In genomic region chr7:1432411-1433082, GRCh38 we compare ENCODE assay signal across 9 cellular contexts. TPM values are rescaled to one million over a fixed set of nuclear protein-coding genes. Genes with fewer than 3 reads are reported as not detected.
DNase-seq lines count a peak whose midpoint lies in the region; ATAC-seq and TF ChIP-seq lines count a peak whose summit lies in the region.
"Had no signal": no experiment of that assay in that cellular context is flagged by ENCODE, and none has a peak within 500 bp of the region (broad histone marks: within the 10 kb centered on the region; RNA-seq: fewer than 3 reads in every experiment).

No MANE protein-coding gene starts in this region.

- H3K36me3 ChIP-seq in Peyer's patch (peaks cover 0 to 11% (median 0%) of the 10 kb centered on the region in 3 donors), thyroid gland (no peaks in the 10 kb centered on the region)

- H3K27me3 ChIP-seq in Peyer's patch: no peaks in the 10 kb centered on the region
- no peaks in the 10 kb centered on the region for H3K27me3 ChIP-seq in thyroid gland

- H3K4me3 ChIP-seq in Peyer's patch: no peak overlapping the region
- no peak overlapping the region for H3K4me3 ChIP-seq in fibroblast of pulmonary artery (replicated peaks; ENCODE audit: low read depth, low read length)
- no peak overlapping the region for H3K4me3 ChIP-seq in thyroid gland (replicated peaks in 1 of 3)
- H3K4me3 ChIP-seq: SK-N-MC had no signal

- intact Hi-C loops in thyroid gland (cut with DNase I): no loop called here

- no peak overlapping the region for H3K27ac ChIP-seq in Peyer's patch
- no peak overlapping the region for H3K27ac ChIP-seq in thyroid gland
- H3K27ac ChIP-seq: SK-N-MC had no signal

- DNase-seq in COR-L47 (lab: John Stamatoyannopoulos, UW) (peak; percentile 44), Peyer's patch (peak; percentile 69 to 88 (median 83)), fibroblast of pulmonary artery (ENCODE audit: low read depth) (peak; percentile 59), omental fat pad (ENCODE audit: low spot score) (peak; percentile 74), thyroid gland (peak; percentile 62 to 72)
- DNase-seq in activated T-helper 1 cell treated with anti-CD3 and anti-CD28 coated beads, Interleukin-2, amount 50 U/mL, for 16 hours (ENCODE audit: low read depth in 1 of 2, low spot score in 1 of 2): peak; percentile 69 to 70

- TF ChIP-seq POLR2A in Peyer's patch (IDR thresholded peaks at IDR 0.05) (no peak), thyroid gland (IDR thresholded peaks at IDR 0.05) (no peak)

- TF ChIP-seq CTCF in Peyer's patch (IDR thresholded peaks at IDR 0.05) (peak; percentile 67 to 97 (median 91)), fibroblast of pulmonary artery (IDR thresholded peaks at IDR 0.05; ENCODE audit: low read length, missing control alignments) (peak; percentile 93), omental fat pad (IDR thresholded peaks at IDR 0.05) (peak in 2 of 3 donors; percentile 64 to 77), thyroid gland (IDR thresholded peaks at IDR 0.05) (peak; percentile 76 to 97 (median 88))

- WGBS in thyroid gland, 2 donors: 17 to 40% methylated on average over 17 to 21 of the region's 30 CpGs

- ATAC-seq in HG02798 (IDR thresholded peaks at IDR 0.05; ENCODE audit: poor library complexity, unreplicated experiment): peak; percentile 54
- no peak for ATAC-seq in omental fat pad (ENCODE audit: low FRiP score)
- ATAC-seq in HG02852 (IDR thresholded peaks at IDR 0.05; ENCODE audit: unreplicated experiment): no peak

- H3K4me1 ChIP-seq in Peyer's patch: peaks cover 0 to 12% (median 3%) of the 10 kb centered on the region in 4 donors
- no peaks in the 10 kb centered on the region for H3K4me1 ChIP-seq in thyroid gland

- H3K9me3 ChIP-seq in Peyer's patch (no peaks in the 10 kb centered on the region), thyroid gland (no peaks in the 10 kb centered on the region)

RNA-seq across cellular contexts. Expression of gene MICALL2, which starts 26.7 kb away (rescaled TPM):
- total RNA-seq in Peyer's patch (100 to 1,000 TPM; 111 to 272 (median 209) TPM), omental fat pad (10 to 100 TPM in 2 of 4 donors, 1 to 10 TPM in 2; 4.4 to 16.6 (median 9.3) TPM), thyroid gland (10 to 100 TPM; 10.0 to 16.6 (median 14.3) TPM)

Comparison
In these comparisons a context has a peak if more than half of its experiments do, and no peak if none do; other contexts are left out.
1. RNA of gene MICALL2, which starts 26.7 kb away (total RNA-seq): 111 to 272 TPM in Peyer's patch; 10.0 to 16.6 TPM in thyroid gland and 4.4 to 16.6 TPM in omental fat pad; every median in the first group is over 4 times any median in the second.
2. Peak in every context shown above with its lines, with median percentiles within 50 percentile points of each other: DNase-seq and CTCF ChIP-seq.